ENCODE assay signal across 17 cellular contexts in genomic region chr1:21930629-21931170, GRCh38. TPM values are rescaled to one million over a fixed set of nuclear protein-coding genes. Genes with fewer than 3 reads are reported as not detected.
A peak's percentile ranks its signal among the peaks of the same experiment; 100 is the strongest.
DNase-seq lines count a peak whose midpoint lies in the region; ATAC-seq and TF ChIP-seq lines count a peak whose summit lies in the region.
"Had no signal": no experiment of that assay in that cellular context is flagged by ENCODE, and none has a peak within 500 bp of the region (broad histone marks: within the 10 kb centered on the region; RNA-seq: fewer than 3 reads in every experiment).

No MANE protein-coding gene starts in this region.

- no peaks in the 10 kb centered on the region for H3K27me3 ChIP-seq in cardiac muscle cell

- no peak for DNase-seq in cardiac muscle cell (ENCODE audit: low read depth in 1 of 2, low spot score in 1 of 2)
- DNase-seq in left cardiac atrium: no peak
- DNase-seq in epithelial cell of prostate (ENCODE audit: low read depth, low spot score): no peak
- DNase-seq in osteocyte (ENCODE audit: extremely low spot score, unreplicated experiment): no peak
- no peak for DNase-seq in NCI-H345 (lab: John Stamatoyannopoulos, UW)
- DNase-seq in NCI-H2029 (lab: John Stamatoyannopoulos, UW): no peak
- DNase-seq in omental fat pad (ENCODE audit: low spot score): no peak
- DNase-seq: activated CD4-positive, alpha-beta memory T cell treated with anti-CD3 and anti-CD28 coated beads, Interleukin-2, amount 10 ng/mL, durations not matched to agents 7 days and 5 days; DMS 273 treated with DMSO at 0.1 percent for 48 hours; dorsolateral prefrontal cortex; glutamatergic neuron; T-helper 2 cell had no signal

- H3K36me3 Mint-ChIP-seq in osteocyte (ENCODE audit: unreplicated experiment): peaks cover 4% of the 10 kb centered on the region
- H3K36me3 Mint-ChIP-seq: activated naive CD4-positive, alpha-beta T cell treated with anti-CD3 and anti-CD28 coated beads, Interleukin-2, amount 50 U/mL, for 72 hours had no signal

- peaks cover 84% of the 10 kb centered on the region for H3K4me1 Mint-ChIP-seq in osteocyte (ENCODE audit: unreplicated experiment)
- H3K4me1 Mint-ChIP-seq: activated CD4-positive, alpha-beta memory T cell treated with anti-CD3 and anti-CD28 coated beads, Interleukin-2, amount 10 ng/mL, durations not matched to agents 7 days and 5 days had no signal

- no peak overlapping the region for H3K4me3 Mint-ChIP-seq in osteocyte (ENCODE audit: unreplicated experiment)
- H3K4me3 Mint-ChIP-seq: activated CD4-positive, alpha-beta memory T cell treated with anti-CD3 and anti-CD28 coated beads, Interleukin-2, amount 10 ng/mL, durations not matched to agents 7 days and 5 days had no signal

- no peaks in the 10 kb centered on the region for H3K27me3 Mint-ChIP-seq in osteocyte (ENCODE audit: unreplicated experiment)

- ATAC-seq in left cardiac atrium: no peak
- no peak for ATAC-seq in omental fat pad (ENCODE audit: low FRiP score)
- ATAC-seq: activated naive CD4-positive, alpha-beta T cell treated with anti-CD3 and anti-CD28 coated beads, Interleukin-2, amount 50 U/mL, for 72 hours; mucosa of descending colon had no signal

- intact Hi-C loops in left cardiac atrium (cut with DNase I): loop anchor here (5.0 kb wide), 1 partner anchor 33 kb away; no protein-coding TSS in a partner anchor

- H3K9me3 ChIP-seq in cardiac muscle cell (ENCODE audit: low read depth): no peaks in the 10 kb centered on the region
- H3K9me3 ChIP-seq: mucosa of descending colon had no signal

- H3K36me3 ChIP-seq in cardiac muscle cell: no peaks in the 10 kb centered on the region
- no peaks in the 10 kb centered on the region for H3K36me3 ChIP-seq in urinary bladder (ENCODE audit: insufficient read depth)

- H3K4me1 ChIP-seq in cardiac muscle cell (ENCODE audit: low read depth): peaks cover 65% of the 10 kb centered on the region
- no peaks in the 10 kb centered on the region for H3K4me1 ChIP-seq in urinary bladder (ENCODE audit: insufficient read depth)

- TF ChIP-seq CTCF in cardiac muscle cell (IDR thresholded peaks at IDR 0.05; ENCODE audit: low read depth, low read length) (no peak), osteocyte (IDR thresholded peaks at IDR 0.05) (no peak), omental fat pad (IDR thresholded peaks at IDR 0.05) (no peak)

- H3K4me3 ChIP-seq in cardiac muscle cell (no peak overlapping the region), urinary bladder (ENCODE audit: low read depth, low read length) (no peak overlapping the region)
- H3K4me3 ChIP-seq: dorsolateral prefrontal cortex, mucosa of descending colon had no signal

- no peaks in the 10 kb centered on the region for H3K9me3 Mint-ChIP-seq in osteocyte (ENCODE audit: unreplicated experiment)
- H3K9me3 Mint-ChIP-seq: activated CD4-positive, alpha-beta memory T cell treated with anti-CD3 and anti-CD28 coated beads, Interleukin-2, amount 10 ng/mL, durations not matched to agents 7 days and 5 days; activated naive CD4-positive, alpha-beta T cell treated with anti-CD3 and anti-CD28 coated beads, Interleukin-2, amount 50 U/mL, for 72 hours had no signal

- H3K27ac ChIP-seq in cardiac muscle cell: peak overlapping the region; percentile 93
- peak overlapping the region; percentile 93 for H3K27ac ChIP-seq in epithelial cell of prostate
- peak overlapping the region; percentile 43 for H3K27ac ChIP-seq in urinary bladder (ENCODE audit: low read depth)
- H3K27ac ChIP-seq: 22Rv1, KMS-11 had no signal

- WGBS in urinary bladder: 70% methylated on average over 6 of the region's 6 CpGs

- H3K27ac Mint-ChIP-seq in osteocyte (ENCODE audit: unreplicated experiment): peak overlapping the region; percentile 81
- H3K27ac Mint-ChIP-seq: activated CD4-positive, alpha-beta memory T cell treated with anti-CD3 and anti-CD28 coated beads, Interleukin-2, amount 10 ng/mL, durations not matched to agents 7 days and 5 days; activated naive CD4-positive, alpha-beta T cell treated with anti-CD3 and anti-CD28 coated beads, Interleukin-2, amount 50 U/mL, for 72 hours had no signal

RNA-seq across cellular contexts. Expression of gene HSPG2, which starts 6.4 kb away (rescaled TPM):
- 112 and 193 TPM in 2 replicates for total RNA-seq in cardiac muscle cell
- polyA plus RNA-seq in cardiac muscle cell: 62.3 and 96.2 TPM in 2 replicates
- total RNA-seq in left cardiac atrium: 100 to 1,000 TPM; 307 to 608 TPM
- 197 and 230 TPM in 2 replicates for total RNA-seq in osteocyte
- total RNA-seq in urinary bladder: 242 TPM
- 514 TPM for polyA plus RNA-seq in urinary bladder
- total RNA-seq in omental fat pad: 100 to 1,000 TPM in 3 of 4 donors, 10 to 100 TPM in 1; 66.0 to 496 (median 198) TPM

RNA-seq across cellular contexts. Expression of gene CELA3B, which starts 46.1 kb away (rescaled TPM):
- not detected in 2 replicates for total RNA-seq in cardiac muscle cell
- polyA plus RNA-seq in cardiac muscle cell: not detected in 2 replicates
- not detected for total RNA-seq in left cardiac atrium
- total RNA-seq in osteocyte: not detected in 2 replicates
- not detected for total RNA-seq in urinary bladder
- 0.49 TPM for polyA plus RNA-seq in urinary bladder
- total RNA-seq in omental fat pad: 1 to 10 TPM in 1 of 4 donors, not detected in 3; 2.0 TPM
- total RNA-seq: activated CD4-positive, alpha-beta memory T cell treated with anti-CD3 and anti-CD28 coated beads, Interleukin-2, amount 10 ng/mL, durations not matched to agents 7 days and 5 days; activated naive CD4-positive, alpha-beta T cell treated with anti-CD3 and anti-CD28 coated beads, Interleukin-2, amount 50 U/mL, for 72 hours; dorsolateral prefrontal cortex had no signal

Comparison
In these comparisons a context has a peak if more than half of its experiments do, and no peak if none do; other contexts are left out.
1. H3K27ac ChIP-seq: peak in every context shown above with its lines; median percentile 93 in cardiac muscle cell; 93 in epithelial cell of prostate; 43 in urinary bladder.